Comparison of ENCODE assay signal across 25 cellular contexts in the genomic region with DNA sequence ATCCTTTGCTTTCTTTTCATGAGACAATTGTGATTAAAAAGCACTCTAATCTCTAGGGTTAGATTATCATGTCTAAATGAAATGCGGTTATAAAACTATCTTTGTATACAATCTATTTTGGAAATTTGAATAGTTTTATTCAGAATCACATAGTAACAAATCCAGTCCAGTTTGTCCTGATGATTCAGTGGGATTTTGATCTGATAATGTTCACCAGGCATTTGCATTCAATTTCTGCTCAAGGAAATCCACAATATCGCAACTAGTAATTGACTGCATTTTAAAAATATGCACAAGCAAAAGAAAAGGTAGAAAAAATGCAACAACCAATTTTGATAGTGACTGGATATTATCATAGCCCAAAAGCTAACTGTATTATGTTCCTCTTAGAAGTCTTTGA.
DNase-seq lines count a peak whose midpoint lies in the region; ATAC-seq, FAIRE-seq and TF ChIP-seq lines count a peak whose summit lies in the region.
"Had no signal": no experiment of that assay in that cellular context is flagged by ENCODE, and none has a peak within 500 bp of the region (broad histone marks: within the 10 kb centered on the region; RNA-seq: fewer than 3 reads in every experiment).

No MANE protein-coding gene starts in this region.

- peaks cover 7% of the 10 kb centered on the region for H3K4me1 ChIP-seq in astrocyte (ENCODE audit: insufficient read depth, low read length)
- no peaks in the 10 kb centered on the region for H3K4me1 ChIP-seq in Karpas-422 (ENCODE audit: low read length)
- no peaks in the 10 kb centered on the region for H3K4me1 ChIP-seq in spleen
- H3K4me1 ChIP-seq: BE2C, HAP-1 had no signal

- no peaks in the 10 kb centered on the region for H3K9me2 ChIP-seq in Karpas-422 (replicated peaks; ENCODE audit: insufficient read depth, low read length)

- H3K36me3 ChIP-seq in astrocyte (ENCODE audit: insufficient read depth, low read length) (no peaks in the 10 kb centered on the region), Karpas-422 (ENCODE audit: insufficient read depth, low read length) (no peaks in the 10 kb centered on the region), spleen (no peaks in the 10 kb centered on the region)
- H3K36me3 ChIP-seq: BE2C; BLaER1 treated with 17β-estradiol and CSF1 and Interleukin-3, amounts not matched to agents 10 nM and 100 nM; HAP-1 had no signal

- H4K20me1 ChIP-seq in astrocyte (ENCODE audit: insufficient read depth, low read length) (no peaks in the 10 kb centered on the region), Karpas-422 (ENCODE audit: insufficient read depth, low read depth, low read length) (no peaks in the 10 kb centered on the region)
- H4K20me1 ChIP-seq: BLaER1 treated with 17β-estradiol and CSF1 and Interleukin-3, amounts not matched to agents 10 nM and 100 nM had no signal

- H3K36me3 Mint-ChIP-seq in HFFc6 (ENCODE audit: low read depth) (peaks cover 10% of the 10 kb centered on the region; the same call in 1 of the 2 replicates), astrocyte (ENCODE audit: low read depth, unreplicated experiment) (no peaks in the 10 kb centered on the region)
- H3K36me3 Mint-ChIP-seq in stimulated activated effector memory CD8-positive, alpha-beta T cell treated with anti-CD3 and anti-CD28 coated beads, Interleukin-12 subunit alpha, Interleukin-12 subunit beta, amount 100 ng/mL, for 72 hours, result no peaks in the 10 kb centered on the region
- H3K36me3 Mint-ChIP-seq: CD14-positive monocyte had no signal

- no peak overlapping the region for H3K4me2 ChIP-seq in astrocyte (ENCODE audit: low read length)
- H3K4me2 ChIP-seq in Karpas-422 (ENCODE audit: low read depth, low read length, poor library complexity, severe bottlenecking), result no peak overlapping the region
- H3K4me2 ChIP-seq: A549; BLaER1 treated with 17β-estradiol and CSF1 and Interleukin-3, amounts not matched to agents 10 nM and 100 nM had no signal

- intact Hi-C loops in spleen (cut with DNase I; ENCODE audit: low total_unique reads), result loop anchor here (5.0 to 10.0 kb wide), 2 partner anchors 241 to 1039 kb away; no protein-coding TSS in a partner anchor

- no peaks in the 10 kb centered on the region; the same call in 1 of the 2 replicates for H3K27me3 Mint-ChIP-seq in HFFc6 (ENCODE audit: insufficient read depth)
- H3K27me3 Mint-ChIP-seq in astrocyte (ENCODE audit: low read depth, unreplicated experiment), result no peaks in the 10 kb centered on the region

- H3K9me3 Mint-ChIP-seq in HFFc6 (no peaks in the 10 kb centered on the region), astrocyte (ENCODE audit: unreplicated experiment) (no peaks in the 10 kb centered on the region)
- no peaks in the 10 kb centered on the region for H3K9me3 Mint-ChIP-seq in stimulated activated effector memory CD8-positive, alpha-beta T cell treated with anti-CD3 and anti-CD28 coated beads, Interleukin-12 subunit alpha, Interleukin-12 subunit beta, amount 100 ng/mL, for 72 hours
- H3K9me3 Mint-ChIP-seq: CD14-positive monocyte; CD4-positive, alpha-beta T cell; CD8-positive, alpha-beta memory T cell had no signal

- no peak overlapping the region for H3K4me3 ChIP-seq in astrocyte (ENCODE audit: insufficient read depth, low read depth, low read length)
- H3K4me3 ChIP-seq in Karpas-422 (ENCODE audit: low read length), result no peak overlapping the region
- no peak overlapping the region for H3K4me3 ChIP-seq in spleen
- H3K4me3 ChIP-seq: A549; BLaER1 treated with 17β-estradiol and CSF1 and Interleukin-3, amounts not matched to agents 10 nM and 100 nM; HAP-1 had no signal

- peaks cover 82% of the 10 kb centered on the region for H3K4me1 Mint-ChIP-seq in HFFc6 (ENCODE audit: low read depth)
- H3K4me1 Mint-ChIP-seq in astrocyte (ENCODE audit: low read depth, unreplicated experiment), result peaks cover 33% of the 10 kb centered on the region
- peaks cover 22% of the 10 kb centered on the region for H3K4me1 Mint-ChIP-seq in stimulated activated effector memory CD8-positive, alpha-beta T cell treated with anti-CD3 and anti-CD28 coated beads, Interleukin-12 subunit alpha, Interleukin-12 subunit beta, amount 100 ng/mL, for 72 hours
- H3K4me1 Mint-ChIP-seq: CD14-positive monocyte had no signal

- TF ChIP-seq CTCF in HFFc6 (IDR thresholded peaks at IDR 0.05), result no peak
- no peak for TF ChIP-seq CTCF in astrocyte (IDR thresholded peaks at IDR 0.05; ENCODE audit: insufficient read depth, low read depth, low read length)
- TF ChIP-seq CTCF in spleen (IDR thresholded peaks at IDR 0.05 in 8 of 11, conservative IDR thresholded peaks at IDR 0.05 in 3 of 11), result no peak

- H3K27ac ChIP-seq in astrocyte (ENCODE audit: low read depth, low read length), result no peak overlapping the region
- no peak overlapping the region for H3K27ac ChIP-seq in Karpas-422 (ENCODE audit: low read length)
- no peak overlapping the region for H3K27ac ChIP-seq in spleen
- H3K27ac ChIP-seq: 22Rv1; A549; BLaER1 treated with 17β-estradiol and CSF1 and Interleukin-3, amounts not matched to agents 10 nM and 100 nM had no signal

- FAIRE-seq in A204.1 (lab: Jason Lieb, UNC), result peak; percentile 39
- FAIRE-seq in astrocyte (lab: Jason Lieb, UNC), result peak; percentile 13
- FAIRE-seq: A549, D721Med, GM12891, GM18507 had no signal

- H3K4me3 Mint-ChIP-seq in HFFc6 (peak overlapping the region; percentile 16; the same call in 1 of the 2 replicates), astrocyte (ENCODE audit: unreplicated experiment) (no peak overlapping the region)
- no peak overlapping the region for H3K4me3 Mint-ChIP-seq in stimulated activated effector memory CD8-positive, alpha-beta T cell treated with anti-CD3 and anti-CD28 coated beads, Interleukin-12 subunit alpha, Interleukin-12 subunit beta, amount 100 ng/mL, for 72 hours
- H3K4me3 Mint-ChIP-seq: CD14-positive monocyte; CD4-positive, alpha-beta T cell had no signal

- no peak for ATAC-seq in SK-N-SH treated with all-trans-retinoic acid at 6 μM for 48 hours
- ATAC-seq in stimulated activated effector memory CD8-positive, alpha-beta T cell treated with anti-CD3 and anti-CD28 coated beads, Interleukin-12 subunit alpha, Interleukin-12 subunit beta, amount 100 ng/mL, for 72 hours, result no peak
- ATAC-seq in GM18909 (IDR thresholded peaks at IDR 0.05; ENCODE audit: poor library complexity, unreplicated experiment), result no peak
- ATAC-seq: A549 had no signal

- peak overlapping the region; percentile 50 for H3K27ac Mint-ChIP-seq in HFFc6
- no peak overlapping the region for H3K27ac Mint-ChIP-seq in astrocyte (ENCODE audit: unreplicated experiment)
- H3K27ac Mint-ChIP-seq in stimulated activated effector memory CD8-positive, alpha-beta T cell treated with anti-CD3 and anti-CD28 coated beads, Interleukin-12 subunit alpha, Interleukin-12 subunit beta, amount 100 ng/mL, for 72 hours, result no peak overlapping the region
- H3K27ac Mint-ChIP-seq: CD14-positive monocyte; CD4-positive, alpha-beta T cell had no signal

- peak; percentile 19 for DNase-seq in HFFc6
- DNase-seq in astrocyte (ENCODE audit: low read depth), result no peak
- no peak for DNase-seq in stimulated activated effector memory CD8-positive, alpha-beta T cell treated with anti-CD3 and anti-CD28 coated beads, Interleukin-12 subunit alpha, Interleukin-12 subunit beta, amount 100 ng/mL, for 72 hours (ENCODE audit: low spot score in 2 of 2)
- no peak for DNase-seq in Karpas-422
- no peak for DNase-seq in spleen
- DNase-seq: ACHN; AML-193; BE2C; CD4-positive, alpha-beta T cell; CD8-positive, alpha-beta memory T cell; DMS 273 treated with DMSO at 0.1 percent for 48 hours; DMS79; GF-D8; GOT3 had no signal

- H3K9me3 ChIP-seq in astrocyte (ENCODE audit: insufficient read depth, low read depth, low read length) (no peaks in the 10 kb centered on the region), Karpas-422 (ENCODE audit: low read length) (no peaks in the 10 kb centered on the region), spleen (no peaks in the 10 kb centered on the region)
- H3K9me3 ChIP-seq: A549, BE2C, HAP-1 had no signal

- H2AFZ ChIP-seq in astrocyte (ENCODE audit: low read depth, low read length) (no peak overlapping the region), Karpas-422 (ENCODE audit: low read length) (no peak overlapping the region)

- 94 to 96% (median 95%) methylated on average over 2 of the region's 2 CpGs for WGBS in spleen, 5 donors

- no peak for TF ChIP-seq POLR2A in spleen (IDR thresholded peaks at IDR 0.05)

- no peaks in the 10 kb centered on the region for H3K79me2 ChIP-seq in astrocyte (ENCODE audit: insufficient read depth, low read length)
- no peaks in the 10 kb centered on the region for H3K79me2 ChIP-seq in Karpas-422 (ENCODE audit: low read length)

- H3K27me3 ChIP-seq in astrocyte (ENCODE audit: insufficient read depth, low read length) (no peaks in the 10 kb centered on the region), Karpas-422 (ENCODE audit: low read length) (no peaks in the 10 kb centered on the region), spleen (replicated peaks in 1 of 7) (no peaks in the 10 kb centered on the region)
- H3K27me3 ChIP-seq: BE2C; BLaER1 treated with 17β-estradiol and CSF1 and Interleukin-3, amounts not matched to agents 10 nM and 100 nM had no signal

- H3K9ac ChIP-seq in astrocyte (ENCODE audit: low read length) (no peak overlapping the region), Karpas-422 (ENCODE audit: low read length) (no peak overlapping the region)
- H3K9ac ChIP-seq: BLaER1 treated with 17β-estradiol and CSF1 and Interleukin-3, amounts not matched to agents 10 nM and 100 nM had no signal

TF ChIP-seq in SK-N-SH treated with all-trans-retinoic acid at 6 μM for 48 hours, 23 proteins besides CTCF, POLR2A, EP300 and RAD21:
- TF ChIP-seq ARNTL (CRISPR knock-in tag; IDR thresholded peaks at IDR 0.05; ENCODE audit: borderline replicate concordance, low read depth) (no peak), RARB (CRISPR knock-in tag; IDR thresholded peaks at IDR 0.05) (no peak), TCF4 (CRISPR knock-in tag; IDR thresholded peaks at IDR 0.05; ENCODE audit: borderline replicate concordance) (no peak), ISL1 (CRISPR knock-in tag; IDR thresholded peaks at IDR 0.05) (peak; percentile 20; the same call in 1 of the 2 replicates), PATZ1 (CRISPR knock-in tag; IDR thresholded peaks at IDR 0.05; ENCODE audit: borderline replicate concordance) (no peak)
